In genomic region chrX:38327007-38327774, GRCh38 we compare ENCODE assay signal across 8 cellular contexts. TPM values are rescaled to one million over a fixed set of nuclear protein-coding genes. Genes with fewer than 3 reads are reported as not detected.
A peak's percentile ranks its signal among the peaks of the same experiment; 100 is the strongest.
DNase-seq lines count a peak whose midpoint lies in the region; ATAC-seq and TF ChIP-seq lines count a peak whose summit lies in the region.

A gene with protein sequence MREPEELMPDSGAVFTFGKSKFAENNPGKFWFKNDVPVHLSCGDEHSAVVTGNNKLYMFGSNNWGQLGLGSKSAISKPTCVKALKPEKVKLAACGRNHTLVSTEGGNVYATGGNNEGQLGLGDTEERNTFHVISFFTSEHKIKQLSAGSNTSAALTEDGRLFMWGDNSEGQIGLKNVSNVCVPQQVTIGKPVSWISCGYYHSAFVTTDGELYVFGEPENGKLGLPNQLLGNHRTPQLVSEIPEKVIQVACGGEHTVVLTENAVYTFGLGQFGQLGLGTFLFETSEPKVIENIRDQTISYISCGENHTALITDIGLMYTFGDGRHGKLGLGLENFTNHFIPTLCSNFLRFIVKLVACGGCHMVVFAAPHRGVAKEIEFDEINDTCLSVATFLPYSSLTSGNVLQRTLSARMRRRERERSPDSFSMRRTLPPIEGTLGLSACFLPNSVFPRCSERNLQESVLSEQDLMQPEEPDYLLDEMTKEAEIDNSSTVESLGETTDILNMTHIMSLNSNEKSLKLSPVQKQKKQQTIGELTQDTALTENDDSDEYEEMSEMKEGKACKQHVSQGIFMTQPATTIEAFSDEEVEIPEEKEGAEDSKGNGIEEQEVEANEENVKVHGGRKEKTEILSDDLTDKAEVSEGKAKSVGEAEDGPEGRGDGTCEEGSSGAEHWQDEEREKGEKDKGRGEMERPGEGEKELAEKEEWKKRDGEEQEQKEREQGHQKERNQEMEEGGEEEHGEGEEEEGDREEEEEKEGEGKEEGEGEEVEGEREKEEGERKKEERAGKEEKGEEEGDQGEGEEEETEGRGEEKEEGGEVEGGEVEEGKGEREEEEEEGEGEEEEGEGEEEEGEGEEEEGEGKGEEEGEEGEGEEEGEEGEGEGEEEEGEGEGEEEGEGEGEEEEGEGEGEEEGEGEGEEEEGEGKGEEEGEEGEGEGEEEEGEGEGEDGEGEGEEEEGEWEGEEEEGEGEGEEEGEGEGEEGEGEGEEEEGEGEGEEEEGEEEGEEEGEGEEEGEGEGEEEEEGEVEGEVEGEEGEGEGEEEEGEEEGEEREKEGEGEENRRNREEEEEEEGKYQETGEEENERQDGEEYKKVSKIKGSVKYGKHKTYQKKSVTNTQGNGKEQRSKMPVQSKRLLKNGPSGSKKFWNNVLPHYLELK (minus strand): TSS chrX:38327509. CDS start chrX:38327367, 142 bp downstream.

- intact Hi-C loops in activated CD4-positive, alpha-beta T cell treated with anti-CD3 and anti-CD28 coated beads for 36 hours (cut with DNase I, micrococcal nuclease) = loop anchor here (1.0 to 10.0 kb wide), 4 partner anchors 107 to 482 kb away; partner anchors contain the start of genes DYNLT3 (in 1 of the 2), SRPX (in 1 of the 2) and TSPAN7 (in 1 of the 2)

- H3K27me3 Mint-ChIP-seq in activated CD4-positive, alpha-beta T cell treated with anti-CD3 and anti-CD28 coated beads for 36 hours = no peaks in the 10 kb centered on the region

- H3K4me3 Mint-ChIP-seq in activated CD4-positive, alpha-beta T cell treated with anti-CD3 and anti-CD28 coated beads for 36 hours = peak within 1 kb of the TSS; percentile 79

- ATAC-seq in HG03439 (IDR thresholded peaks at IDR 0.05; ENCODE audit: unreplicated experiment) = peak; percentile 98
- ATAC-seq in activated CD4-positive, alpha-beta T cell treated with anti-CD3 and anti-CD28 coated beads for 36 hours = peak; percentile 98

- POLR2A ChIA-PET in activated CD4-positive, alpha-beta T cell treated with anti-CD3 and anti-CD28 coated beads for 36 hours (lab: Charles Lee) = no interaction called here

- H3K9me3 Mint-ChIP-seq in activated CD4-positive, alpha-beta T cell treated with anti-CD3 and anti-CD28 coated beads for 36 hours (ENCODE audit: low read depth) = no peaks in the 10 kb centered on the region

- no peaks in the 10 kb centered on the region for H3K9me3 ChIP-seq in BE2C

- peaks cover 20% of the 10 kb centered on the region for H3K4me1 Mint-ChIP-seq in activated CD4-positive, alpha-beta T cell treated with anti-CD3 and anti-CD28 coated beads for 36 hours

- H3K36me3 ChIP-seq in BE2C = no peaks in the 10 kb centered on the region

- peak within 1 kb of the TSS; percentile 87 for H3K27ac Mint-ChIP-seq in activated CD4-positive, alpha-beta T cell treated with anti-CD3 and anti-CD28 coated beads for 36 hours

- H3K36me3 Mint-ChIP-seq in activated CD4-positive, alpha-beta T cell treated with anti-CD3 and anti-CD28 coated beads for 36 hours (ENCODE audit: low read depth) = no peaks in the 10 kb centered on the region

- no peaks in the 10 kb centered on the region for H3K4me1 ChIP-seq in BE2C

- CTCF ChIA-PET in activated CD4-positive, alpha-beta T cell treated with anti-CD3 and anti-CD28 coated beads for 36 hours (lab: Charles Lee) = interaction anchor here (0.6 to 1.9 kb wide), 10 partner anchors 8 to 887 kb away, joined by 3 to 6 read pairs (median 4); no protein-coding TSS in a partner anchor

- peak; percentile 67 for TF ChIP-seq CTCF in BE2C (IDR thresholded peaks at IDR 0.05; ENCODE audit: low read depth, low read length)
- TF ChIP-seq CTCF in choroid plexus epithelial cell (conservative IDR thresholded peaks at IDR 0.05; ENCODE audit: low read depth, low read length) = peak; percentile 79

- H3K27me3 ChIP-seq in BE2C (no peaks in the 10 kb centered on the region), layer of hippocampus (ENCODE audit: control insufficient read depth, insufficient read depth, low read length) (no peaks in the 10 kb centered on the region)

- H3K4me3 ChIP-seq in BE2C (ENCODE audit: low read depth, low read length) (peak within 1 kb of the TSS; percentile 72), choroid plexus epithelial cell (ENCODE audit: low read depth, low read length) (peak within 1 kb of the TSS; percentile 79)

- peak within 1 kb of the TSS; percentile 80 for H3K27ac ChIP-seq in layer of hippocampus (ENCODE audit: low read depth, low read length)

- peak; percentile 94 for DNase-seq in BE2C
- DNase-seq in GM19238 (ENCODE audit: insufficient read length, low spot score) = peak; percentile 71
- peak; percentile 92 for DNase-seq in NCI-H460 (ENCODE audit: extremely low read depth, low read depth)
- peak; percentile 95 for DNase-seq in activated CD4-positive, alpha-beta T cell treated with anti-CD3 and anti-CD28 coated beads for 36 hours
- DNase-seq in choroid plexus epithelial cell (ENCODE audit: low read depth) = peak; percentile 96
- DNase-seq in stimulated activated CD4-positive, alpha-beta T cell treated with anti-CD3 and anti-CD28 coated beads, Interleukin-1b, Interleukin-23, amount 100 ng/mL, for 24 hours (ENCODE audit: low read depth in 4 of 4, low spot score in 1 of 4) = peak; percentile 75 to 84 (median 78)

RNA-seq across cellular contexts. Expression of the gene that starts here (rescaled TPM):
- polyA plus RNA-seq in BE2C (2012; ENCODE audit: insufficient read depth, insufficient read length, low read depth) = 2.7 TPM
- total RNA-seq in NCI-H460 (2014; rRNA removed; shearing (Covaris generic)) = 40.2 and 46.2 TPM in 2 replicates
- polyA plus RNA-seq in NCI-H460 (2014; cell fraction: nucleus; rRNA removed) = 21.5 and 58.1 TPM in 2 replicates
- total RNA-seq in activated CD4-positive, alpha-beta T cell treated with anti-CD3 and anti-CD28 coated beads for 36 hours = 1 to 10 TPM; 6.4 to 7.1 TPM

Comparison
In these comparisons a context has a peak if more than half of its experiments do, and no peak if none do; other contexts are left out.
1. Peak in every context shown above with its lines: DNase-seq, ATAC-seq, H3K4me3 ChIP-seq and H3K27ac ChIP-seq.